9 cellular contexts compared by ENCODE assay signal in genomic region chr7:82017334-82017943, GRCh38.
DNase-seq lines count a peak whose midpoint lies in the region; ATAC-seq and TF ChIP-seq lines count a peak whose summit lies in the region.
"Had no signal": no experiment of that assay in that cellular context is flagged by ENCODE, and none has a peak within 500 bp of the region (broad histone marks: within the 10 kb centered on the region; RNA-seq: fewer than 3 reads in every experiment).

No MANE protein-coding gene starts in this region.

- TF ChIP-seq CTCF in PC-3 (conservative IDR thresholded peaks at IDR 0.05; ENCODE audit: low read depth, low read length), result peak; percentile 73
- peak; percentile 71 for TF ChIP-seq CTCF in fibroblast of pulmonary artery (IDR thresholded peaks at IDR 0.05; ENCODE audit: low read length, missing control alignments)
- peak; percentile 39 for TF ChIP-seq CTCF in thoracic aorta (IDR thresholded peaks at IDR 0.05)
- no peak for TF ChIP-seq CTCF in coronary artery (IDR thresholded peaks at IDR 0.05)

- H3F3A ChIP-seq in PC-3 (ENCODE audit: low read length, unreplicated experiment), result no peaks in the 10 kb centered on the region

- DNase-seq in NOMO-1 treated with DMSO at 0.1 percent for 48 hours (lab: John Stamatoyannopoulos, UW; ENCODE audit: unreplicated experiment) (peak; percentile 43), NOMO-1 treated with dmso at 0.1 percent for 144 hours (lab: John Stamatoyannopoulos, UW; ENCODE audit: unreplicated experiment) (no peak), PC-3 (peak; percentile 57), fibroblast of pulmonary artery (ENCODE audit: low read depth) (peak; percentile 75), thoracic aorta (ENCODE audit: low spot score) (no peak), coronary artery (ENCODE audit: low spot score) (no peak)
- DNase-seq in activated CD4-positive, alpha-beta T cell treated with anti-CD3 and anti-CD28 coated beads, Interleukin-2, amount 50 U/mL, for 48 hours, result no peak
- DNase-seq: activated CD4-positive, alpha-beta T cell treated with anti-CD3 and anti-CD28 coated beads, Interleukin-2, amount 10 ng/mL, durations not matched to agents 7 days and 5 days had no signal

- H3K9me2 ChIP-seq in PC-3 (replicated peaks; ENCODE audit: low read length), result no peaks in the 10 kb centered on the region

- H3K4me1 ChIP-seq in PC-3 (ENCODE audit: insufficient read depth, low read length) (peaks cover 13% of the 10 kb centered on the region), thoracic aorta (ENCODE audit: control insufficient read depth in 1 of 2, low read depth in 2 of 2) (peaks cover 6 to 28% of the 10 kb centered on the region in 2 donors)

- H3K27me3 ChIP-seq in PC-3 (ENCODE audit: low read length), result no peaks in the 10 kb centered on the region
- H3K27me3 ChIP-seq in thoracic aorta (replicated peaks; ENCODE audit: insufficient read depth), result no peaks in the 10 kb centered on the region

- H3K36me3 ChIP-seq in PC-3 (ENCODE audit: low read depth, low read length) (no peaks in the 10 kb centered on the region), thoracic aorta (no peaks in the 10 kb centered on the region)

- no peak overlapping the region for H2AFZ ChIP-seq in PC-3 (ENCODE audit: low read length)

- CTCF ChIA-PET in PC-3 (lab: Charles Lee), result no interaction called here

- H3K9me3 ChIP-seq in PC-3 (ENCODE audit: low read length) (no peaks in the 10 kb centered on the region), thoracic aorta (no peaks in the 10 kb centered on the region)

- no TSS peak for BruUV-seq in PC-3 (replicated peaks; lab: Mats Ljungman, UMichigan)

- H3K4me3 ChIP-seq in PC-3 (ENCODE audit: low read length), result no peak overlapping the region
- no peak overlapping the region for H3K4me3 ChIP-seq in fibroblast of pulmonary artery (replicated peaks; ENCODE audit: low read depth, low read length)
- no peak overlapping the region for H3K4me3 ChIP-seq in thoracic aorta
- H3K4me3 ChIP-seq in coronary artery, result no peak overlapping the region

- H4K20me1 ChIP-seq in PC-3 (ENCODE audit: low read length), result no peaks in the 10 kb centered on the region

- intact Hi-C loops in PC-3 (cut with micrococcal nuclease), result loop anchor here (1.0 to 5.0 kb wide), 6 partner anchors 61 to 535 kb away; no protein-coding TSS in a partner anchor

- no peak overlapping the region for H3K9ac ChIP-seq in PC-3 (ENCODE audit: low read length)

- H3K4me2 ChIP-seq in PC-3 (ENCODE audit: low read length), result no peak overlapping the region

- ATAC-seq in PC-3 (peak; percentile 65), thoracic aorta (ENCODE audit: insufficient number of reproducible peaks, low FRiP score, low read depth) (no peak), GM18909 (IDR thresholded peaks at IDR 0.05; ENCODE audit: poor library complexity, unreplicated experiment) (no peak)

- H3K79me2 ChIP-seq in PC-3 (ENCODE audit: low read length), result no peaks in the 10 kb centered on the region

- POLR2A ChIA-PET in PC-3 (lab: Charles Lee; ENCODE audit: unreplicated experiment), result no interaction called here

- no peak overlapping the region for H3K27ac ChIP-seq in PC-3 (ENCODE audit: low read length)
- H3K27ac ChIP-seq in thoracic aorta, result no peak overlapping the region
- no peak overlapping the region for H3K27ac ChIP-seq in coronary artery

Comparison
In these comparisons a context has a peak if more than half of its experiments do, and no peak if none do; other contexts are left out.
1. DNase-seq: peak in NOMO-1 treated with DMSO at 0.1 percent for 48 hours (single experiment), PC-3 (single experiment) and fibroblast of pulmonary artery (single experiment); none in NOMO-1 treated with dmso at 0.1 percent for 144 hours (single experiment), thoracic aorta (single experiment), activated CD4-positive, alpha-beta T cell treated with anti-CD3 and anti-CD28 coated beads, Interleukin-2, amount 50 U/mL, for 48 hours (0 of 2) and coronary artery (single experiment).